Comparison of ENCODE assay signal across 27 cellular contexts in genomic region chr20:60764328-60764727, GRCh38.
"Had no signal": no experiment of that assay in that cellular context is flagged by ENCODE, and none has a peak within 500 bp of the region (broad histone marks: within the 10 kb centered on the region; RNA-seq: fewer than 3 reads in every experiment).

No MANE protein-coding gene starts in this region.

- ATAC-seq: sciatic nerve; stimulated activated effector memory CD8-positive, alpha-beta T cell treated with anti-CD3 and anti-CD28 coated beads, Interleukin-12 subunit alpha, Interleukin-12 subunit beta, amount 100 ng/mL, for 72 hours had no signal

- H3K4me2 ChIP-seq: hepatocyte, neural progenitor cell had no signal

- H3K27ac ChIP-seq: hepatocyte, left ventricle myocardium inferior, neural progenitor cell, neutrophil, parathyroid adenoma, right atrium auricular region, skin epidermis, suprapubic skin, thoracic aorta, tibial artery, upper lobe of right lung, uterus had no signal

- H3K9ac ChIP-seq: neural progenitor cell, parathyroid adenoma had no signal

- DNase-seq: islet precursor cell; left ventricle myocardium inferior; mesendoderm; naive B cell; natural killer cell; nephron progenitor cell; occipital lobe; stimulated activated CD4-positive, alpha-beta T cell treated with anti-CD3 and anti-CD28 coated beads, Interleukin-12 subunit alpha, Interleukin-12 subunit beta, amount 100 ng/mL, for 4 hours; stimulated activated CD4-positive, alpha-beta T cell treated with anti-CD3 and anti-CD28 coated beads, Interleukin-15, amount 100 ng/mL, for 24 hours; stimulated activated CD4-positive, alpha-beta T cell treated with anti-CD3 and anti-CD28 coated beads, Interleukin-2, amount 100 ng/mL, for 24 hours; stimulated activated CD4-positive, alpha-beta T cell treated with anti-CD3 and anti-CD28 coated beads, Interleukin-4, amount 100 ng/mL, for 1 hour; stimulated activated naive CD4-positive, alpha-beta T cell; tibial artery; trophoblast cell; upper lobe of right lung; uterus had no signal

- H3K36me3 ChIP-seq: left ventricle myocardium inferior, neural progenitor cell, neutrophil, right atrium auricular region, suprapubic skin, thoracic aorta, tibial artery, upper lobe of right lung, uterus had no signal

- H3K4me1 ChIP-seq: left ventricle myocardium inferior, neural progenitor cell, parathyroid adenoma, right atrium auricular region, suprapubic skin, tibial artery, upper lobe of right lung, uterus had no signal

- H3K9me3 ChIP-seq: neutrophil, suprapubic skin, thoracic aorta, tibial artery, upper lobe of right lung, uterus had no signal

- H3K4me3 ChIP-seq: hepatocyte, left ventricle myocardium inferior, lung, neural progenitor cell, right atrium auricular region, skin epidermis, suprapubic skin, thoracic aorta, tibial artery, upper lobe of right lung, uterus had no signal

- H3K27me3 ChIP-seq: hepatocyte, neural progenitor cell, right atrium auricular region, tibial artery, upper lobe of right lung, uterus had no signal
